In the genomic region with DNA sequence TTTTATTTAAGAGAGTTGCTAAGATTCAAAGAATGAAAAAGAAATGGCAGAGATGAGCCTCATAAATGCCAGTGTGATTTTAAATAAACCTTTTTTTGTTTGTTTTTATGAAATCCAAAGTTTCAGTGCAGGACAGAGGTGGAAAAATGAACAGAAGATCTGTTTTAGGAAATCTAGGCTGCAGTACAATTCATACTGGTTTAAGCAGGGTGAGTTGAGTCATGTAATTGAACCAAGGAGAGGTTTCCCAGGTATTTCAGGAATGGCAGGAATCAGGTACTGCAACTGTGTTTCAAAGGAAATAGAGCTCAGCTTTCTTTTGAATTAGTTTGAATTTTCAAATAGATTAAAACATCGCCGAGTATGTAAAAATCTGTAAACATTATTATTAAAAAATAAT, we compare ENCODE assay signal across 15 cellular contexts. TPM values are rescaled to one million over a fixed set of nuclear protein-coding genes. Genes with fewer than 3 reads are reported as not detected.
A peak's percentile ranks its signal among the peaks of the same experiment; 100 is the strongest.
DNase-seq lines count a peak whose midpoint lies in the region; ATAC-seq, FAIRE-seq and TF ChIP-seq lines count a peak whose summit lies in the region.
"Had no signal": no experiment of that assay in that cellular context is flagged by ENCODE, and none has a peak within 500 bp of the region (broad histone marks: within the 10 kb centered on the region; RNA-seq: fewer than 3 reads in every experiment).

No MANE protein-coding gene starts in this region.

- DNase-seq in HepG2 (ENCODE audit: low spot score) (peak; percentile 28), right lobe of liver (no peak), astrocyte of the spinal cord (ENCODE audit: low read depth, low spot score) (peak; percentile 4), iPS-NIHi11 (ENCODE audit: low spot score) (peak; percentile 55), left ventricle myocardium superior (no peak), GM19240 (ENCODE audit: insufficient read length, low spot score) (no peak), AG08395 (ENCODE audit: low spot score) (no peak), hepatic stellate cell (ENCODE audit: low spot score) (no peak)
- DNase-seq: activated T-cell treated with anti-CD3 and anti-CD28 coated beads for 4 hours, NCI-H187 treated with DMSO at 0.1 percent for 48 hours, NCI-H510A treated with DMSO at 0.1 percent for 48 hours had no signal

- TF ChIP-seq EP300 in HepG2 (IDR thresholded peaks at IDR 0.05; ENCODE audit: low read depth in 2 of 2, low read length in 2 of 2) (no peak), HepG2 (CRISPR knock-in tag; IDR thresholded peaks at IDR 0.05; ENCODE audit: borderline replicate concordance) (no peak)

- no peaks in the 10 kb centered on the region for H4K20me1 ChIP-seq in HepG2 (ENCODE audit: insufficient read depth, low read length)

- TF ChIP-seq CTCF in HepG2 (CRISPR knock-in tag; IDR thresholded peaks at IDR 0.05) (no peak), right lobe of liver (IDR thresholded peaks at IDR 0.05) (no peak), astrocyte of the spinal cord (IDR thresholded peaks at IDR 0.05; ENCODE audit: low read depth, low read length) (no peak)

- H3K79me2 ChIP-seq in HepG2 (ENCODE audit: insufficient read depth, low read length) = no peaks in the 10 kb centered on the region

- no peak overlapping the region for H3K4me2 ChIP-seq in HepG2 (ENCODE audit: low read depth, low read length)

- H3K4me3 ChIP-seq in HepG2 (replicated peaks in 1 of 3; ENCODE audit: insufficient read depth in 1 of 3, low read depth in 2 of 3, low read length in 3 of 3) (no peak overlapping the region), right lobe of liver (no peak overlapping the region), astrocyte of the spinal cord (ENCODE audit: low read depth, low read length) (no peak overlapping the region)
- H3K4me3 ChIP-seq: lung, SK-N-MC had no signal

- no peak for FAIRE-seq in HepG2 (lab: Jason Lieb, UNC)
- FAIRE-seq: HTR-8/SVneo had no signal

- no peak for TF ChIP-seq RAD21 in HepG2 (CRISPR knock-in tag; IDR thresholded peaks at IDR 0.05)

- CTCF ChIA-PET in HepG2 (lab: Yijun Ruan, JAX; ENCODE audit: low intra/inter-chr PET ratio, low total read pairs) = no interaction called here

- no peak for TF ChIP-seq POLR2A in HepG2 (IDR thresholded peaks at IDR 0.05; ENCODE audit: insufficient read depth in 1 of 2, low read depth in 2 of 2, low read length in 2 of 2)
- no peak for TF ChIP-seq POLR2A in right lobe of liver (IDR thresholded peaks at IDR 0.05)

- no peak overlapping the region for H3K9ac ChIP-seq in HepG2 (ENCODE audit: insufficient read depth, low read depth, low read length)

- H2AFZ ChIP-seq in HepG2 (ENCODE audit: low read length) = no peak overlapping the region

- ATAC-seq in HepG2 = no peak
- no peak for ATAC-seq in right lobe of liver
- ATAC-seq in left ventricle myocardium superior = no peak
- ATAC-seq: activated naive CD4-positive, alpha-beta T cell treated with anti-CD3 and anti-CD28 coated beads, Interleukin-2, amount 50 U/mL, for 72 hours had no signal

- BruUV-seq in HepG2 (replicated peaks; lab: Mats Ljungman, UMichigan) = no TSS peak

- no peaks in the 10 kb centered on the region for H3K9me3 ChIP-seq in HepG2 (ENCODE audit: low read length)
- no peaks in the 10 kb centered on the region for H3K9me3 ChIP-seq in right lobe of liver

- POLR2A ChIA-PET in HepG2 (lab: Yijun Ruan, JAX) = no interaction called here

- H3K27me3 ChIP-seq in HepG2 (ENCODE audit: control insufficient read depth in 1 of 2, insufficient read depth in 2 of 2, low read length in 2 of 2) (peaks cover 0 to 4% of the 10 kb centered on the region in 2 experiments; a peak in 1 of 5 replicates), right lobe of liver (no peaks in the 10 kb centered on the region)

- in situ Hi-C loops in HepG2 (cut with HindIII; ENCODE audit: extremely low pct_ligation_motif_present, low pct_unique_long_range_greater_than_20kb) = loop anchor here (10.0 kb wide), 1 partner anchor 85 kb away; no protein-coding TSS in a partner anchor
- in situ Hi-C loops in astrocyte of the spinal cord (cut with HindIII; ENCODE audit: low sequenced_read_pairs) = no loop called here

- WGBS in HepG2 (ENCODE audit: low lambda C conversion rate) = 10% methylated on average over 2 of the region's 2 CpGs
- 93% methylated on average over 2 of the region's 2 CpGs for WGBS in right lobe of liver (ENCODE audit: insufficient coverage, low coverage, low lambda C conversion rate, missing lambda C conversion rate)

- intact Hi-C loops in HepG2 (cut with micrococcal nuclease; ENCODE audit: unreplicated experiment) (loop anchor here (10.0 kb wide), 2 partner anchors 185 to 285 kb away; partner anchors contain the start of gene GCNT4), right lobe of liver (cut with DNase I) (no loop called here), left ventricle myocardium superior (cut with micrococcal nuclease) (no loop called here)

- no peak overlapping the region for H3K27ac ChIP-seq in HepG2 (ENCODE audit: extremely low read length, insufficient read depth, low read length)
- no peak overlapping the region for H3K27ac ChIP-seq in right lobe of liver
- H3K27ac ChIP-seq: SK-N-MC had no signal

- H3K4me1 ChIP-seq in HepG2 (ENCODE audit: insufficient read depth, low read length) = peaks cover 12% of the 10 kb centered on the region
- H3K4me1 ChIP-seq in right lobe of liver = peaks cover 0 to 10% (median 0%) of the 10 kb centered on the region in 4 donors

- H3K36me3 ChIP-seq in HepG2 (replicated peaks in 1 of 2; ENCODE audit: control insufficient read depth in 1 of 2, insufficient read depth in 2 of 2, low read length in 2 of 2) (no peaks in the 10 kb centered on the region), right lobe of liver (no peaks in the 10 kb centered on the region)

TF ChIP-seq in HepG2, 621 proteins besides CTCF, POLR2A, EP300 and RAD21:
- TF ChIP-seq HOXA3 (CRISPR knock-in tag; IDR thresholded peaks at IDR 0.05) (no peak), TEAD3 (CRISPR knock-in tag; optimal IDR thresholded peaks at IDR 0.05; ENCODE audit: borderline replicate concordance) (peak; percentile 47), JDP2 (CRISPR knock-in tag; IDR thresholded peaks at IDR 0.05; ENCODE audit: borderline replicate concordance) (no peak), ZNF564 (CRISPR knock-in tag; IDR thresholded peaks at IDR 0.05) (no peak), HOXA5 (CRISPR knock-in tag; IDR thresholded peaks at IDR 0.05) (no peak)
- TF ChIP-seq, protein P1, sequence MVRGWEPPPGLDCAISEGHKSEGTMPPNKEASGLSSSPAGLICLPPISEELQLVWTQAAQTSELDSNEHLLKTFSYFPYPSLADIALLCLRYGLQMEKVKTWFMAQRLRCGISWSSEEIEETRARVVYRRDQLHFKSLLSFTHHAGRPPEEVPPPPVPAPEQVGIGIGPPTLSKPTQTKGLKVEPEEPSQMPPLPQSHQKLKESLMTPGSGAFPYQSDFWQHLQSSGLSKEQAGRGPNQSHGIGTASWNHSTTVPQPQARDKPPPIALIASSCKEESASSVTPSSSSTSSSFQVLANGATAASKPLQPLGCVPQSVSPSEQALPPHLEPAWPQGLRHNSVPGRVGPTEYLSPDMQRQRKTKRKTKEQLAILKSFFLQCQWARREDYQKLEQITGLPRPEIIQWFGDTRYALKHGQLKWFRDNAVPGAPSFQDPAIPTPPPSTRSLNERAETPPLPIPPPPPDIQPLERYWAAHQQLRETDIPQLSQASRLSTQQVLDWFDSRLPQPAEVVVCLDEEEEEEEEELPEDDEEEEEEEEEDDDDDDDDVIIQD (CRISPR knock-in tag; IDR thresholded peaks at IDR 0.05; ENCODE audit: low read depth) = no peak
TF ChIP-seq in HepG2: peak in this region for 1.

RNA-seq across cellular contexts. Expression of gene ANKRD31, which starts 3.0 kb away (rescaled TPM):
- total RNA-seq in HepG2 (2016; rRNA removed; fragmentation: Illumina TruSeq; extraction: Trizol) (0.08 and 0.09 TPM in 2 replicates), right lobe of liver (under 1 TPM in 5 of 6 experiments, not detected in 1; 0.02 to 0.15 (median 0.12) TPM), left ventricle myocardium superior (not detected)
- under 0.01 and 0.10 TPM in 2 replicates for total RNA-seq in HepG2 (2016; cell fraction: cytosol; rRNA removed; fragmentation: Illumina TruSeq; extraction: Trizol; ENCODE audit: low read depth)
- total RNA-seq in HepG2 (2016; cell fraction: insoluble cytoplasmic fraction; rRNA removed; fragmentation: Illumina TruSeq; extraction: Trizol) = 0.11 and 0.16 TPM in 2 replicates
- 0.07 and 0.09 TPM in 2 replicates for total RNA-seq in HepG2 (2016; cell fraction: membrane; rRNA removed; fragmentation: Illumina TruSeq; extraction: Trizol)
- 0.16 and 0.28 TPM in 2 replicates for total RNA-seq in HepG2 (2016; cell fraction: nucleus; rRNA removed; fragmentation: Illumina TruSeq; extraction: Trizol)
- polyA plus RNA-seq in HepG2 (2011; rRNA removed) = 0.01 and 0.03 TPM in 2 replicates
- polyA plus RNA-seq in HepG2 (2011; cell fraction: cytosol; rRNA removed) = not detected in 2 replicates
- polyA plus RNA-seq in HepG2 (2011; cell fraction: nucleus; rRNA removed) = 0.03 TPM in 2 replicates
- 0.05 TPM in 2 replicates for polyA plus RNA-seq in HepG2 (2012)
- not detected in 2 replicates for polyA plus RNA-seq in HepG2 (2016; cell fraction: cytosol; fragmentation: Illumina TruSeq; extraction: Trizol; ENCODE audit: low read depth)
- polyA plus RNA-seq in HepG2 (2016; cell fraction: insoluble cytoplasmic fraction; fragmentation: Illumina TruSeq; extraction: Trizol; ENCODE audit: low read depth) = 0.05 and 0.07 TPM in 2 replicates
- polyA plus RNA-seq in HepG2 (2016; cell fraction: membrane; fragmentation: Illumina TruSeq; extraction: Trizol; ENCODE audit: low read depth) = not detected in 2 replicates
- 0.07 and 0.12 TPM in 2 replicates for polyA plus RNA-seq in HepG2 (2016; cell fraction: nucleus; fragmentation: Illumina TruSeq; extraction: Trizol; ENCODE audit: insufficient read depth, low read depth)
- not detected in 2 replicates for polyA minus RNA-seq in HepG2 (2011; rRNA and poly(A)+ RNA removed; ENCODE audit: low replicate concordance)
- not detected in 2 replicates for polyA minus RNA-seq in HepG2 (2011; cell fraction: cytosol; rRNA and poly(A)+ RNA removed)
- polyA minus RNA-seq in HepG2 (2011; cell fraction: nucleus; rRNA and poly(A)+ RNA removed) = 0.50 and 0.52 TPM in 2 replicates

Comparison
In these comparisons a context has a peak if more than half of its experiments do, and no peak if none do; other contexts are left out.
1. DNase-seq: peak in HepG2 (single experiment), astrocyte of the spinal cord (single experiment) and iPS-NIHi11 (single experiment); none in right lobe of liver (0 of 3), left ventricle myocardium superior (single experiment), GM19240 (single experiment), AG08395 (single experiment) and hepatic stellate cell (single experiment).